ENCODE assay signal across 1 cellular context in the genomic region with DNA sequence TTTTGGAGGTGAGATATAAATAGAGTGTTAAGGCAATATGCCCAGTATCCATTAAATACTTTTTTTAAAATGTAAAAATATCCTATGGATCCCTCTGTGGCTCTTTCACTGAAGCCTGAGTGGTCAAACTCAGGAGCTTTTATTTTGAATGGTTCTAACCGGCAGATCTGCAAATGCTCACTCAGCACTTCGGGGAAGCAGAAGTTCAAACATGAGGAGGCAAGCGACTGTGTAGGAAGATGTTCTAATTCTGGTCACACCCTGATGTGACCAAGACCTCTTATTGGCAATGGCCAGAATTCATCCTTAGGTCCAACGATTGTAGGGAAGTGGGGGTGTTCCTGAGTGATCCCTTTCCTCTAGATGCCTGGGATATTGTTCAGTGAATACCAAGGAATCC.
TF ChIP-seq lines count a peak whose summit lies in the region.

No MANE protein-coding gene starts in this region.

TF ChIP-seq in GM23338, 12 proteins besides CTCF, POLR2A, EP300 and RAD21:
- no peak for TF ChIP-seq EZH2 (IDR thresholded peaks at IDR 0.05; ENCODE audit: low read depth, unreplicated experiment)
- TF ChIP-seq STAT1 (IDR thresholded peaks at IDR 0.05; ENCODE audit: unreplicated experiment), result no peak
- TF ChIP-seq, protein P1, sequence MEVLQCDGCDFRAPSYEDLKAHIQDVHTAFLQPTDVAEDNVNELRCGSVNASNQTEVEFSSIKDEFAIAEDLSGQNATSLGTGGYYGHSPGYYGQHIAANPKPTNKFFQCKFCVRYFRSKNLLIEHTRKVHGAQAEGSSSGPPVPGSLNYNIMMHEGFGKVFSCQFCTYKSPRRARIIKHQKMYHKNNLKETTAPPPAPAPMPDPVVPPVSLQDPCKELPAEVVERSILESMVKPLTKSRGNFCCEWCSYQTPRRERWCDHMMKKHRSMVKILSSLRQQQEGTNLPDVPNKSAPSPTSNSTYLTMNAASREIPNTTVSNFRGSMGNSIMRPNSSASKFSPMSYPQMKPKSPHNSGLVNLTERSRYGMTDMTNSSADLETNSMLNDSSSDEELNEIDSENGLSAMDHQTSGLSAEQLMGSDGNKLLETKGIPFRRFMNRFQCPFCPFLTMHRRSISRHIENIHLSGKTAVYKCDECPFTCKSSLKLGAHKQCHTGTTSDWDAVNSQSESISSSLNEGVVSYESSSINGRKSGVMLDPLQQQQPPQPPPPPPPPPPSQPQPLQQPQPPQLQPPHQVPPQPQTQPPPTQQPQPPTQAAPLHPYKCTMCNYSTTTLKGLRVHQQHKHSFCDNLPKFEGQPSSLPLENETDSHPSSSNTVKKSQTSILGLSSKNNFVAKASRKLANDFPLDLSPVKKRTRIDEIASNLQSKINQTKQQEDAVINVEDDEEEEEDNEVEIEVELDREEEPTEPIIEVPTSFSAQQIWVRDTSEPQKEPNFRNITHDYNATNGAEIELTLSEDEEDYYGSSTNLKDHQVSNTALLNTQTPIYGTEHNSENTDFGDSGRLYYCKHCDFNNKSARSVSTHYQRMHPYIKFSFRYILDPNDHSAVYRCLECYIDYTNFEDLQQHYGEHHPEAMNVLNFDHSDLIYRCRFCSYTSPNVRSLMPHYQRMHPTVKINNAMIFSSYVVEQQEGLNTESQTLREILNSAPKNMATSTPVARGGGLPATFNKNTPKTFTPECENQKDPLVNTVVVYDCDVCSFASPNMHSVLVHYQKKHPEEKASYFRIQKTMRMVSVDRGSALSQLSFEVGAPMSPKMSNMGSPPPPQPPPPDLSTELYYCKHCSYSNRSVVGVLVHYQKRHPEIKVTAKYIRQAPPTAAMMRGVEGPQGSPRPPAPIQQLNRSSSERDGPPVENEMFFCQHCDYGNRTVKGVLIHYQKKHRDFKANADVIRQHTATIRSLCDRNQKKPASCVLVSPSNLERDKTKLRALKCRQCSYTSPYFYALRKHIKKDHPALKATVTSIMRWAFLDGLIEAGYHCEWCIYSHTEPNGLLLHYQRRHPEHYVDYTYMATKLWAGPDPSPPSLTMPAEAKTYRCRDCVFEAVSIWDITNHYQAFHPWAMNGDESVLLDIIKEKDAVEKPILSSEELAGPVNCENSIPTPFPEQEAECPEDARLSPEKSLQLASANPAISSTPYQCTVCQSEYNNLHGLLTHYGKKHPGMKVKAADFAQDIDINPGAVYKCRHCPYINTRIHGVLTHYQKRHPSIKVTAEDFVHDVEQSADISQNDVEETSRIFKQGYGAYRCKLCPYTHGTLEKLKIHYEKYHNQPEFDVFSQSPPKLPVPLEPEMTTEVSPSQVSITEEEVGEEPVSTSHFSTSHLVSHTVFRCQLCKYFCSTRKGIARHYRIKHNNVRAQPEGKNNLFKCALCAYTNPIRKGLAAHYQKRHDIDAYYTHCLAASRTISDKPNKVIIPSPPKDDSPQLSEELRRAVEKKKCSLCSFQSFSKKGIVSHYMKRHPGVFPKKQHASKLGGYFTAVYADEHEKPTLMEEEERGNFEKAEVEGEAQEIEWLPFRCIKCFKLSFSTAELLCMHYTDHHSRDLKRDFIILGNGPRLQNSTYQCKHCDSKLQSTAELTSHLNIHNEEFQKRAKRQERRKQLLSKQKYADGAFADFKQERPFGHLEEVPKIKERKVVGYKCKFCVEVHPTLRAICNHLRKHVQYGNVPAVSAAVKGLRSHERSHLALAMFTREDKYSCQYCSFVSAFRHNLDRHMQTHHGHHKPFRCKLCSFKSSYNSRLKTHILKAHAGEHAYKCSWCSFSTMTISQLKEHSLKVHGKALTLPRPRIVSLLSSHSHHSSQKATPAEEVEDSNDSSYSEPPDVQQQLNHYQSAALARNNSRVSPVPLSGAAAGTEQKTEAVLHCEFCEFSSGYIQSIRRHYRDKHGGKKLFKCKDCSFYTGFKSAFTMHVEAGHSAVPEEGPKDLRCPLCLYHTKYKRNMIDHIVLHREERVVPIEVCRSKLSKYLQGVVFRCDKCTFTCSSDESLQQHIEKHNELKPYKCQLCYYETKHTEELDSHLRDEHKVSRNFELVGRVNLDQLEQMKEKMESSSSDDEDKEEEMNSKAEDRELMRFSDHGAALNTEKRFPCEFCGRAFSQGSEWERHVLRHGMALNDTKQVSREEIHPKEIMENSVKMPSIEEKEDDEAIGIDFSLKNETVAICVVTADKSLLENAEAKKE (CRISPR knock-in tag; IDR thresholded peaks at IDR 0.05), result no peak
- TF ChIP-seq, protein P2, sequence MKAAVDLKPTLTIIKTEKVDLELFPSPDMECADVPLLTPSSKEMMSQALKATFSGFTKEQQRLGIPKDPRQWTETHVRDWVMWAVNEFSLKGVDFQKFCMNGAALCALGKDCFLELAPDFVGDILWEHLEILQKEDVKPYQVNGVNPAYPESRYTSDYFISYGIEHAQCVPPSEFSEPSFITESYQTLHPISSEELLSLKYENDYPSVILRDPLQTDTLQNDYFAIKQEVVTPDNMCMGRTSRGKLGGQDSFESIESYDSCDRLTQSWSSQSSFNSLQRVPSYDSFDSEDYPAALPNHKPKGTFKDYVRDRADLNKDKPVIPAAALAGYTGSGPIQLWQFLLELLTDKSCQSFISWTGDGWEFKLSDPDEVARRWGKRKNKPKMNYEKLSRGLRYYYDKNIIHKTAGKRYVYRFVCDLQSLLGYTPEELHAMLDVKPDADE (IDR thresholded peaks at IDR 0.05), result no peak
- no peak for TF ChIP-seq CREB1 (CRISPR knock-in tag; IDR thresholded peaks at IDR 0.05; ENCODE audit: low read depth)
- TF ChIP-seq ZNF114 (CRISPR knock-in tag; IDR thresholded peaks at IDR 0.05), result no peak
- TF ChIP-seq JUNB (IDR thresholded peaks at IDR 0.05; ENCODE audit: unreplicated experiment), result no peak
- no peak for TF ChIP-seq EZH2phosphoT487 (IDR thresholded peaks at IDR 0.05; ENCODE audit: unreplicated experiment)
- TF ChIP-seq, protein P3, sequence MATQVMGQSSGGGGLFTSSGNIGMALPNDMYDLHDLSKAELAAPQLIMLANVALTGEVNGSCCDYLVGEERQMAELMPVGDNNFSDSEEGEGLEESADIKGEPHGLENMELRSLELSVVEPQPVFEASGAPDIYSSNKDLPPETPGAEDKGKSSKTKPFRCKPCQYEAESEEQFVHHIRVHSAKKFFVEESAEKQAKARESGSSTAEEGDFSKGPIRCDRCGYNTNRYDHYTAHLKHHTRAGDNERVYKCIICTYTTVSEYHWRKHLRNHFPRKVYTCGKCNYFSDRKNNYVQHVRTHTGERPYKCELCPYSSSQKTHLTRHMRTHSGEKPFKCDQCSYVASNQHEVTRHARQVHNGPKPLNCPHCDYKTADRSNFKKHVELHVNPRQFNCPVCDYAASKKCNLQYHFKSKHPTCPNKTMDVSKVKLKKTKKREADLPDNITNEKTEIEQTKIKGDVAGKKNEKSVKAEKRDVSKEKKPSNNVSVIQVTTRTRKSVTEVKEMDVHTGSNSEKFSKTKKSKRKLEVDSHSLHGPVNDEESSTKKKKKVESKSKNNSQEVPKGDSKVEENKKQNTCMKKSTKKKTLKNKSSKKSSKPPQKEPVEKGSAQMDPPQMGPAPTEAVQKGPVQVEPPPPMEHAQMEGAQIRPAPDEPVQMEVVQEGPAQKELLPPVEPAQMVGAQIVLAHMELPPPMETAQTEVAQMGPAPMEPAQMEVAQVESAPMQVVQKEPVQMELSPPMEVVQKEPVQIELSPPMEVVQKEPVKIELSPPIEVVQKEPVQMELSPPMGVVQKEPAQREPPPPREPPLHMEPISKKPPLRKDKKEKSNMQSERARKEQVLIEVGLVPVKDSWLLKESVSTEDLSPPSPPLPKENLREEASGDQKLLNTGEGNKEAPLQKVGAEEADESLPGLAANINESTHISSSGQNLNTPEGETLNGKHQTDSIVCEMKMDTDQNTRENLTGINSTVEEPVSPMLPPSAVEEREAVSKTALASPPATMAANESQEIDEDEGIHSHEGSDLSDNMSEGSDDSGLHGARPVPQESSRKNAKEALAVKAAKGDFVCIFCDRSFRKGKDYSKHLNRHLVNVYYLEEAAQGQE (IDR thresholded peaks at IDR 0.05; ENCODE audit: unreplicated experiment), result no peak
- TF ChIP-seq NANOG (IDR thresholded peaks at IDR 0.05; ENCODE audit: borderline replicate concordance), result no peak
- no peak for TF ChIP-seq ZNF331 (CRISPR knock-in tag; IDR thresholded peaks at IDR 0.05; ENCODE audit: low read depth)
- no peak for TF ChIP-seq POLR2AphosphoS5 (IDR thresholded peaks at IDR 0.05; ENCODE audit: low read depth)
TF ChIP-seq in GM23338: peak in this region for 0.
